15 cellular contexts compared by ENCODE assay signal in genomic region chr15:32682569-32682968, GRCh38. TPM values are rescaled to one million over a fixed set of nuclear protein-coding genes. Genes with fewer than 3 reads are reported as not detected.
DNase-seq lines count a peak whose midpoint lies in the region; ATAC-seq, FAIRE-seq and TF ChIP-seq lines count a peak whose summit lies in the region.
"Had no signal": no experiment of that assay in that cellular context is flagged by ENCODE, and none has a peak within 500 bp of the region (broad histone marks: within the 10 kb centered on the region; RNA-seq: fewer than 3 reads in every experiment).

No MANE protein-coding gene starts in this region.

- POLR2A ChIA-PET in Caco-2 (lab: Charles Lee): no interaction called here

- FAIRE-seq in RCC 7860 (lab: Jason Lieb, UNC): peak; percentile 69
- FAIRE-seq: small intestine had no signal

- no TSS peak for BruUV-seq in Caco-2 (replicated peaks; lab: Mats Ljungman, UMichigan)

- H3K4me1 Mint-ChIP-seq in Caco-2 (ENCODE audit: low read depth, unreplicated experiment): peaks cover 5% of the 10 kb centered on the region
- H3K4me1 Mint-ChIP-seq: activated naive CD4-positive, alpha-beta T cell treated with anti-CD3 and anti-CD28 coated beads, Interleukin-2, amount 50 U/mL, for 24 hours had no signal

- H3K36me3 Mint-ChIP-seq in Caco-2 (ENCODE audit: insufficient read depth, unreplicated experiment): peaks cover 4% of the 10 kb centered on the region
- H3K36me3 Mint-ChIP-seq: activated naive CD4-positive, alpha-beta T cell treated with anti-CD3 and anti-CD28 coated beads, Interleukin-2, amount 50 U/mL, for 24 hours had no signal

- WGBS in body of pancreas, 2 donors: 83 to 94% methylated on average over 3 of the region's 3 CpGs

- no peaks in the 10 kb centered on the region for H3K36me3 ChIP-seq in Caco-2 (ENCODE audit: control insufficient read depth, insufficient read depth, low read length)
- no peaks in the 10 kb centered on the region for H3K36me3 ChIP-seq in body of pancreas (replicated peaks in 1 of 2; ENCODE audit: insufficient read depth in 1 of 2, low read depth in 2 of 2)

- intact Hi-C loops in Caco-2 (cut with micrococcal nuclease; ENCODE audit: unreplicated experiment): no loop called here
- intact Hi-C loops in body of pancreas (cut with DNase I): no loop called here

- H3K27ac ChIP-seq in body of pancreas: no peak overlapping the region
- H3K27ac ChIP-seq: C4-2B had no signal

- TF ChIP-seq POLR2A in body of pancreas (IDR thresholded peaks at IDR 0.05): no peak

- H3K9me3 ChIP-seq in Caco-2: no peaks in the 10 kb centered on the region
- H3K9me3 ChIP-seq in body of pancreas: no peaks in the 10 kb centered on the region

- CTCF ChIA-PET in Caco-2 (lab: Charles Lee): interaction anchor here (0.6 kb wide), 1 partner anchor 62 kb away, joined by 3 read pairs; no protein-coding TSS in a partner anchor

- TF ChIP-seq CTCF in AG10803 (conservative IDR thresholded peaks at IDR 0.05; ENCODE audit: low read length): no peak
- TF ChIP-seq CTCF in epithelial cell of esophagus (IDR thresholded peaks at IDR 0.05; ENCODE audit: insufficient read depth, low read depth, low read length, missing control alignments): no peak
- no peak for TF ChIP-seq CTCF in Caco-2 (IDR thresholded peaks at IDR 0.05; ENCODE audit: insufficient read depth in 1 of 2, low read depth in 1 of 2, low read length in 1 of 2, severe bottlenecking in 1 of 2, unreplicated experiment in 1 of 2)
- no peak for TF ChIP-seq CTCF in body of pancreas (IDR thresholded peaks at IDR 0.05)

- H3K4me3 ChIP-seq in AG10803 (ENCODE audit: low read length) (no peak overlapping the region), epithelial cell of esophagus (ENCODE audit: low read length) (no peak overlapping the region), Caco-2 (ENCODE audit: low read depth, low read length) (no peak overlapping the region), body of pancreas (no peak overlapping the region)

- no peak for ATAC-seq in body of pancreas

- H3K27me3 Mint-ChIP-seq in Caco-2 (ENCODE audit: insufficient read depth, unreplicated experiment): no peaks in the 10 kb centered on the region
- H3K27me3 Mint-ChIP-seq: activated CD4-positive, alpha-beta memory T cell treated with anti-CD3 and anti-CD28 coated beads, Interleukin-2, amount 10 ng/mL, durations not matched to agents 7 days and 5 days had no signal

- H3K27ac Mint-ChIP-seq in Caco-2 (ENCODE audit: unreplicated experiment): no peak overlapping the region
- H3K27ac Mint-ChIP-seq: activated CD4-positive, alpha-beta memory T cell treated with anti-CD3 and anti-CD28 coated beads, Interleukin-2, amount 10 ng/mL, durations not matched to agents 7 days and 5 days; activated naive CD4-positive, alpha-beta T cell treated with anti-CD3 and anti-CD28 coated beads, Interleukin-2, amount 50 U/mL, for 24 hours had no signal

- no peaks in the 10 kb centered on the region for H3K27me3 ChIP-seq in Caco-2 (replicated peaks; ENCODE audit: control insufficient read depth, insufficient read depth, low read length)
- H3K27me3 ChIP-seq in body of pancreas: no peaks in the 10 kb centered on the region

- DNase-seq in AG10803 (ENCODE audit: low read depth): peak; percentile 96
- peak; percentile 84 for DNase-seq in RCC 7860 (ENCODE audit: low spot score)
- DNase-seq in epithelial cell of esophagus (ENCODE audit: low read depth): peak; percentile 93
- DNase-seq in myocyte (ENCODE audit: low read depth): peak; percentile 71
- no peak for DNase-seq in Caco-2
- no peak for DNase-seq in 8988T
- DNase-seq in body of pancreas: no peak
- DNase-seq in GDM1 (lab: John Stamatoyannopoulos, UW): no peak
- DNase-seq: activated CD4-positive, alpha-beta memory T cell treated with anti-CD3 and anti-CD28 coated beads, Interleukin-2, amount 10 ng/mL, durations not matched to agents 7 days and 5 days; effector memory CD4-positive, alpha-beta T cell; NCI-H1105 treated with DMSO at 0.1 percent for 48 hours; small intestine had no signal

- H3K4me1 ChIP-seq in Caco-2: peaks cover 2% of the 10 kb centered on the region; the same call in 1 of the 2 replicates
- H3K4me1 ChIP-seq in body of pancreas: peaks cover 2% of the 10 kb centered on the region

- no peak overlapping the region for H3K4me3 Mint-ChIP-seq in Caco-2 (ENCODE audit: unreplicated experiment)
- H3K4me3 Mint-ChIP-seq: activated CD4-positive, alpha-beta memory T cell treated with anti-CD3 and anti-CD28 coated beads, Interleukin-2, amount 10 ng/mL, durations not matched to agents 7 days and 5 days; activated naive CD4-positive, alpha-beta T cell treated with anti-CD3 and anti-CD28 coated beads, Interleukin-2, amount 50 U/mL, for 24 hours had no signal

- no peaks in the 10 kb centered on the region for H3K9me3 Mint-ChIP-seq in Caco-2 (ENCODE audit: unreplicated experiment)
- H3K9me3 Mint-ChIP-seq: activated CD4-positive, alpha-beta memory T cell treated with anti-CD3 and anti-CD28 coated beads, Interleukin-2, amount 10 ng/mL, durations not matched to agents 7 days and 5 days; activated naive CD4-positive, alpha-beta T cell treated with anti-CD3 and anti-CD28 coated beads, Interleukin-2, amount 50 U/mL, for 24 hours had no signal

RNA-seq across cellular contexts. Expression of gene GREM1, which starts 35.2 kb away (rescaled TPM):
- 63.1 and 82.8 TPM in 2 replicates for total RNA-seq in myocyte
- 349 TPM for polyA plus RNA-seq in myocyte (2012)
- total RNA-seq in Caco-2 (2022): 0.54 and 0.93 TPM in 2 replicates
- 1 to 10 TPM in 1 of 2 donors, under 1 TPM in 1; under 0.01 to 6.5 TPM for total RNA-seq in body of pancreas
- total RNA-seq: activated CD4-positive, alpha-beta memory T cell treated with anti-CD3 and anti-CD28 coated beads, Interleukin-2, amount 10 ng/mL, durations not matched to agents 7 days and 5 days; T-helper 1 cell treated with Interleukin-12 subunit alpha and Interleukin-12 subunit beta and Interleukin-4 antibody, amounts not matched to agents 30 ng/mL and 1 ng/mL, for 36 hours had no signal

RNA-seq across cellular contexts. Expression of gene SCG5, which starts 41.1 kb away (rescaled TPM):
- 1.3 and 2.3 TPM in 2 replicates for total RNA-seq in myocyte
- 4.7 TPM for polyA plus RNA-seq in myocyte (2012)
- 0.84 and 1.5 TPM in 2 replicates for total RNA-seq in Caco-2 (2022)
- total RNA-seq in body of pancreas: 10 to 100 TPM; 49.4 to 50.1 TPM

Comparison
In these comparisons a context has a peak if more than half of its experiments do, and no peak if none do; other contexts are left out.
1. DNase-seq: peak in AG10803 (single experiment), RCC 7860 (single experiment), epithelial cell of esophagus (single experiment) and myocyte (single experiment); none in Caco-2 (0 of 2), 8988T (single experiment), body of pancreas (0 of 4) and GDM1 (single experiment).
2. RNA of gene SCG5, which starts 41.1 kb away (total RNA-seq): 49.4 to 50.1 TPM in body of pancreas; 1.3 to 2.3 TPM in myocyte and 0.84 to 1.5 TPM in Caco-2; every median in the first group is over 10 times any median in the second.